Comparison of ENCODE assay signal across 8 cellular contexts in genomic region chr15:58748787-58749531, GRCh38. TPM values are rescaled to one million over a fixed set of nuclear protein-coding genes. Genes with fewer than 3 reads are reported as not detected.
A peak's percentile ranks its signal among the peaks of the same experiment; 100 is the strongest.
DNase-seq lines count a peak whose midpoint lies in the region; ATAC-seq and TF ChIP-seq lines count a peak whose summit lies in the region.

No MANE protein-coding gene starts in this region.

- H3K4me1 Mint-ChIP-seq in activated naive CD4-positive, alpha-beta T cell treated with anti-CD3 and anti-CD28 coated beads, Interleukin-2, amount 10 ng/mL, durations not matched to agents 7 days and 5 days: peaks cover 42% of the 10 kb centered on the region
- H3K4me1 Mint-ChIP-seq in osteocyte (ENCODE audit: unreplicated experiment): peaks cover 29% of the 10 kb centered on the region

- intact Hi-C loops in Right ventricle myocardium inferior (cut with DNase I): loop anchor here (1.0 to 10.0 kb wide), 6 partner anchors 22 to 477 kb away; partner anchors contain the start of gene MINDY2

- H3K27ac ChIP-seq in RWPE2 (ENCODE audit: poor library complexity, severe bottlenecking): peak overlapping the region; percentile 88

- peaks cover 24% of the 10 kb centered on the region for H3K36me3 Mint-ChIP-seq in activated naive CD4-positive, alpha-beta T cell treated with anti-CD3 and anti-CD28 coated beads, Interleukin-2, amount 10 ng/mL, durations not matched to agents 7 days and 5 days
- peaks cover 3% of the 10 kb centered on the region for H3K36me3 Mint-ChIP-seq in osteocyte (ENCODE audit: unreplicated experiment)

- H3K27me3 Mint-ChIP-seq in activated naive CD4-positive, alpha-beta T cell treated with anti-CD3 and anti-CD28 coated beads, Interleukin-2, amount 10 ng/mL, durations not matched to agents 7 days and 5 days: peaks cover 5% of the 10 kb centered on the region
- no peaks in the 10 kb centered on the region for H3K27me3 Mint-ChIP-seq in osteocyte (ENCODE audit: unreplicated experiment)

- peaks cover 16% of the 10 kb centered on the region for H3K4me1 ChIP-seq in RWPE2 (ENCODE audit: insufficient read depth, poor library complexity, severe bottlenecking)

- ATAC-seq in GM19324 (IDR thresholded peaks at IDR 0.05; ENCODE audit: low FRiP score, unreplicated experiment) (peak; percentile 42), HG03354 (IDR thresholded peaks at IDR 0.05; ENCODE audit: poor library complexity, severe bottlenecking, unreplicated experiment) (peak; percentile 44), RWPE2 (ENCODE audit: low read depth) (peak; percentile 31), Right ventricle myocardium inferior (peak; percentile 38)

- TF ChIP-seq CTCF in RWPE2 (IDR thresholded peaks at IDR 0.05; ENCODE audit: poor library complexity, severe bottlenecking) (no peak), osteocyte (IDR thresholded peaks at IDR 0.05) (no peak)

- H3K36me3 ChIP-seq in RWPE2 (ENCODE audit: low read depth): no peaks in the 10 kb centered on the region; the same call in 1 of the 2 replicates

- CTCF ChIA-PET in activated naive CD4-positive, alpha-beta T cell treated with anti-CD3 and anti-CD28 coated beads, Interleukin-2, amount 10 ng/mL, durations not matched to agents 7 days and 5 days (lab: Charles Lee): interaction anchor here (1.4 to 1.6 kb wide), 2 partner anchors 22 to 232 kb away, joined by 4 to 8 read pairs; partner anchors contain the start of gene MINDY2

- no peaks in the 10 kb centered on the region for H3K9me3 Mint-ChIP-seq in activated naive CD4-positive, alpha-beta T cell treated with anti-CD3 and anti-CD28 coated beads, Interleukin-2, amount 10 ng/mL, durations not matched to agents 7 days and 5 days
- no peaks in the 10 kb centered on the region for H3K9me3 Mint-ChIP-seq in osteocyte (ENCODE audit: unreplicated experiment)

- H3K9me3 ChIP-seq in RWPE2 (ENCODE audit: severe bottlenecking): no peaks in the 10 kb centered on the region

- no peaks in the 10 kb centered on the region for H3K27me3 ChIP-seq in RWPE2 (ENCODE audit: insufficient read depth, poor library complexity, severe bottlenecking)

- peak overlapping the region; percentile 98 for H3K4me3 Mint-ChIP-seq in activated naive CD4-positive, alpha-beta T cell treated with anti-CD3 and anti-CD28 coated beads, Interleukin-2, amount 10 ng/mL, durations not matched to agents 7 days and 5 days
- peak overlapping the region; percentile 96 for H3K4me3 Mint-ChIP-seq in osteocyte (ENCODE audit: unreplicated experiment)

- peak overlapping the region; percentile 96 for H3K27ac Mint-ChIP-seq in activated naive CD4-positive, alpha-beta T cell treated with anti-CD3 and anti-CD28 coated beads, Interleukin-2, amount 10 ng/mL, durations not matched to agents 7 days and 5 days
- peak overlapping the region; percentile 93 for H3K27ac Mint-ChIP-seq in osteocyte (ENCODE audit: unreplicated experiment)

- peak in 13 of 14 donors; percentile 25 to 74 (median 41) for DNase-seq in C1 segment of cervical spinal cord (lab: John Stamatoyannopoulos, UW)
- DNase-seq in RWPE2 (ENCODE audit: low spot score): no peak
- DNase-seq in activated naive CD4-positive, alpha-beta T cell treated with anti-CD3 and anti-CD28 coated beads, Interleukin-2, amount 10 ng/mL, durations not matched to agents 7 days and 5 days: peak; percentile 60
- peak; percentile 87 for DNase-seq in Right ventricle myocardium inferior (ENCODE audit: missing footprints)
- peak; percentile 88 for DNase-seq in osteocyte (ENCODE audit: extremely low spot score, unreplicated experiment)
- no peak for DNase-seq in medulla oblongata (ENCODE audit: extremely low spot score)

- H3K4me3 ChIP-seq in RWPE2 (ENCODE audit: severe bottlenecking): peak overlapping the region; percentile 68

RNA-seq across cellular contexts. Expression of gene ADAM10, which starts 0.5 kb away (rescaled TPM):
- 64.9 TPM for total RNA-seq in Right ventricle myocardium inferior
- total RNA-seq in osteocyte: 169 and 175 TPM in 2 replicates

RNA-seq across cellular contexts. Expression of gene MINDY2, which starts 22.1 kb away (rescaled TPM):
- total RNA-seq in Right ventricle myocardium inferior: 38.2 TPM
- total RNA-seq in osteocyte: 15.1 and 18.6 TPM in 2 replicates

Comparison
In these comparisons a context has a peak if more than half of its experiments do, and no peak if none do; other contexts are left out.
1. DNase-seq: peak in C1 segment of cervical spinal cord (13 of 14), activated naive CD4-positive, alpha-beta T cell treated with anti-CD3 and anti-CD28 coated beads, Interleukin-2, amount 10 ng/mL, durations not matched to agents 7 days and 5 days (single experiment), Right ventricle myocardium inferior (single experiment) and osteocyte (single experiment); none in RWPE2 (single experiment) and medulla oblongata (single experiment).
2. Peak in every context shown above with its lines, with median percentiles within 50 percentile points of each other: ATAC-seq.